1 cellular context compared by ENCODE assay signal in genomic region chr5:95393279-95393678, GRCh38.
TF ChIP-seq lines count a peak whose summit lies in the region.

No MANE protein-coding gene starts in this region.

TF ChIP-seq in HCT116, 20 proteins besides CTCF, POLR2A, EP300 and RAD21:
- TF ChIP-seq EZH2phosphoT487 (IDR thresholded peaks at IDR 0.05; ENCODE audit: borderline replicate concordance): no peak
- no peak for TF ChIP-seq YY1 (IDR thresholded peaks at IDR 0.05; ENCODE audit: extremely low read depth, insufficient replicate concordance, low read depth, low read length)
- TF ChIP-seq ZBTB33 (IDR thresholded peaks at IDR 0.05; ENCODE audit: extremely low read depth, insufficient replicate concordance, low read length): no peak
